Comparison of ENCODE assay signal across 8 cellular contexts in the genomic region with DNA sequence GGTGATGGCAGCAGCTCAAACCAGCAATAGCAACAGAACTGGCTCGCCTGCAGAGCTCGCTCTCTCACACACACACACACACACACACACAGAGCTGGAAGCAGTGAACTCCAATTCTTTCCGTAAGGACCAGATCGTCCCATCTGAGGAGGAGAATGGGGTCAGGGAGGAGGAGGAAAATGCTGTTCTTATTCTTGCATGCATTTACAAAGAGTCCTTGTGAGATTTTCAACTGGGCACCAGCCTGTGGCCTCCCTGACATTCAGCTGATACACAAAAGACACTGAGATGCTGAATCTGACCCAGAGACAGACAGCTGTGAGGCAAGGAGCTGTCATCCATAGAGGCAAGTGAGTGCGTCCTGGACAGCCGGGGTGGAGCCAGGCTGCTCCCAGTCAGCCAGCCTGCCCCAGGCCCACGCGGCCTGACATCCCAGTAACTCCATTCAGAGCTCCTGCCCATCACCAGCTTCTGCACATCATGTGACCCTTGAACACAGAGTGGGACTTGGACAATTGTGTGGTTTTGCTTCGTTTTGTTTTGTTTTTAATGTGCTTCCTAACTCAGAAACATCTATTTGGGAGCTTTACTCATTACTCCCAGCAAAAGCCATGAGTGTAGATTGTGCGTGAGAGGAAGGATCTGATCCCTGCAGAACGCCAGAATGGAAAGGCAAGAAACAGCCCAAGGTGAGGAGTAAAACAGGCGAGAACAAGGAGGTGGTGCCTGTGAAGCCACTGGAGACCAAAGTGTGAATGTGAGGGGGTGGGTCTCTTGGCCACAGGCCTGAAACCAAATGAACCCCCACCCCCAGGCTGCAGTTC. TPM values are rescaled to one million over a fixed set of nuclear protein-coding genes. Genes with fewer than 3 reads are reported as not detected.
DNase-seq lines count a peak whose midpoint lies in the region; ATAC-seq and TF ChIP-seq lines count a peak whose summit lies in the region.

No MANE protein-coding gene starts in this region.

- ATAC-seq in T-cell (replicated peaks in 1 of 4) (no peak), psoas muscle (no peak), GM21447 (IDR thresholded peaks at IDR 0.05; ENCODE audit: unreplicated experiment) (no peak)

- POLR2A ChIA-PET in T-cell (lab: Charles Lee) = interaction anchor here in 1 of 2 donors (0.6 kb wide), 1 partner anchor 39 kb away, joined by 3 read pairs; no protein-coding TSS in a partner anchor

- peak overlapping the region; percentile 99 to 100 (median 99) for H3K4me3 Mint-ChIP-seq in T-cell

- no peak overlapping the region for H3K27ac ChIP-seq in psoas muscle

- H3K4me1 Mint-ChIP-seq in T-cell = peaks cover 55 to 70% (median 62%) of the 10 kb centered on the region in 3 donors

- 47 to 65% (median 61%) methylated on average over 12 of the region's 12 CpGs for WGBS in psoas muscle, 3 donors

- H3K4me1 ChIP-seq in psoas muscle = peaks cover 7% of the 10 kb centered on the region

- no peaks in the 10 kb centered on the region for H3K9me3 ChIP-seq in psoas muscle

- H3K36me3 ChIP-seq in psoas muscle (ENCODE audit: insufficient read depth in 1 of 2, low read depth in 1 of 2) = peaks cover 0 to 16% of the 10 kb centered on the region in 2 donors

- CTCF ChIA-PET in T-cell (lab: Charles Lee) = interaction anchor here (0.7 to 3.2 kb wide), 9 partner anchors 9 to 86 kb away, joined by 3 to 23 read pairs (median 4); partner anchors contain the start of gene SERPINB1 (in 1 of the 2)

- H3K9me3 Mint-ChIP-seq in T-cell = no peaks in the 10 kb centered on the region

- peak overlapping the region; percentile 96 for H3K27ac Mint-ChIP-seq in T-cell

- DNase-seq in EH (ENCODE audit: low read depth) = peak; percentile 2
- DNase-seq in T-cell = no peak
- peak; percentile 33 for DNase-seq in fibroblast of villous mesenchyme (ENCODE audit: low read depth)
- no peak for DNase-seq in psoas muscle
- DNase-seq in stimulated activated CD4-positive, alpha-beta T cell treated with anti-CD3 and anti-CD28 coated beads, Interleukin-4, amount 100 ng/mL, for 4 hours = no peak
- no peak for DNase-seq in NCI-H1092 treated with DMSO at 0.1 percent for 48 hours (lab: John Stamatoyannopoulos, UW)
- no peak for DNase-seq in NK-92 treated with Interleukin-12 subunit alpha and Interleukin-12 subunit beta, amount 100 ng/mL, for 24 hours (lab: John Stamatoyannopoulos, UW)

- H3K4me3 ChIP-seq in fibroblast of villous mesenchyme (ENCODE audit: low read depth, low read length) = peak overlapping the region; percentile 83
- H3K4me3 ChIP-seq in psoas muscle = peak overlapping the region; percentile 34

- TF ChIP-seq CTCF in fibroblast of villous mesenchyme (IDR thresholded peaks at IDR 0.05; ENCODE audit: insufficient read depth, low read depth, low read length) = no peak
- no peak for TF ChIP-seq CTCF in psoas muscle (IDR thresholded peaks at IDR 0.05)

- H3K36me3 Mint-ChIP-seq in T-cell = peaks cover 49% of the 10 kb centered on the region

- H3K27me3 ChIP-seq in psoas muscle (ENCODE audit: insufficient read depth in 3 of 3, low read length in 2 of 3) = no peaks in the 10 kb centered on the region

- intact Hi-C loops in psoas muscle (cut with DNase I) = no loop called here

- H3K27me3 Mint-ChIP-seq in T-cell = no peaks in the 10 kb centered on the region

RNA-seq across cellular contexts. Expression of gene SERPINB9, which starts 2.1 kb away (rescaled TPM):
- total RNA-seq in T-cell = 10 to 100 TPM; 43.2 to 57.2 (median 47.1) TPM
- total RNA-seq in fibroblast of villous mesenchyme = 15.1 and 17.3 TPM in 2 replicates
- 1 to 10 TPM; 1.9 to 3.1 (median 2.2) TPM for total RNA-seq in psoas muscle
- polyA plus RNA-seq in psoas muscle = 1 to 10 TPM in 2 of 3 donors, under 1 TPM in 1; 0.74 to 1.1 (median 1.0) TPM

RNA-seq across cellular contexts. Expression of gene SERPINB1, which starts 59.4 kb away (rescaled TPM):
- total RNA-seq in T-cell (10 to 100 TPM; 40.3 to 60.9 (median 50.7) TPM), fibroblast of villous mesenchyme (25.9 and 32.2 TPM in 2 replicates), psoas muscle (10 to 100 TPM; 10.2 to 62.0 (median 52.2) TPM)
- 100 to 1,000 TPM in 1 of 3 donors, 10 to 100 TPM in 2; 28.1 to 131 (median 33.4) TPM for polyA plus RNA-seq in psoas muscle

Comparison
In these comparisons a context has a peak if more than half of its experiments do, and no peak if none do; other contexts are left out.
1. DNase-seq: peak in EH (single experiment) and fibroblast of villous mesenchyme (single experiment); none in T-cell (0 of 34), psoas muscle (0 of 2), stimulated activated CD4-positive, alpha-beta T cell treated with anti-CD3 and anti-CD28 coated beads, Interleukin-4, amount 100 ng/mL, for 4 hours (0 of 2), NCI-H1092 treated with DMSO at 0.1 percent for 48 hours (single experiment) and NK-92 treated with Interleukin-12 subunit alpha and Interleukin-12 subunit beta, amount 100 ng/mL, for 24 hours (single experiment).